Comparison of ENCODE assay signal across 8 cellular contexts in genomic region chr6:47308223-47308567, GRCh38. TPM values are rescaled to one million over a fixed set of nuclear protein-coding genes. Genes with fewer than 3 reads are reported as not detected.
DNase-seq lines count a peak whose midpoint lies in the region; ATAC-seq and TF ChIP-seq lines count a peak whose summit lies in the region.

No MANE protein-coding gene starts in this region.

- CTCF ChIA-PET in Caco-2 (lab: Charles Lee) = no interaction called here

- no peak for ATAC-seq in GM18520 (IDR thresholded peaks at IDR 0.05; ENCODE audit: unreplicated experiment)

- peak overlapping the region; percentile 91 for H3K4me3 ChIP-seq in Caco-2 (ENCODE audit: low read depth, low read length)
- H3K4me3 ChIP-seq in OCI-LY3 (ENCODE audit: low read length) = peak overlapping the region; percentile 90
- H3K4me3 ChIP-seq in epithelial cell of esophagus (ENCODE audit: low read length) = peak overlapping the region; percentile 96
- H3K4me3 ChIP-seq in neuron (ENCODE audit: low read length) = peak overlapping the region; percentile 73
- H3K4me3 ChIP-seq in tibial artery = peak overlapping the region in 1 of 2 donors; percentile 65

- H3K4me2 ChIP-seq in OCI-LY3 (ENCODE audit: low read length) = peak overlapping the region; percentile 93

- peak overlapping the region; percentile 73 for H3K9ac ChIP-seq in OCI-LY3 (ENCODE audit: low read length)

- intact Hi-C loops in Caco-2 (cut with micrococcal nuclease; ENCODE audit: unreplicated experiment) = loop anchor here (2.0 to 5.0 kb wide), 2 partner anchors 39 to 71 kb away; no protein-coding TSS in a partner anchor
- intact Hi-C loops in tibial artery (cut with DNase I; ENCODE audit: low total_unique reads) = no loop called here

- peak overlapping the region; percentile 80 for H3K27ac Mint-ChIP-seq in Caco-2 (ENCODE audit: unreplicated experiment)

- peaks cover 25% of the 10 kb centered on the region for H3K4me1 Mint-ChIP-seq in Caco-2 (ENCODE audit: low read depth, unreplicated experiment)

- no peaks in the 10 kb centered on the region for H4K20me1 ChIP-seq in OCI-LY3 (ENCODE audit: insufficient read depth, low read length)

- H3K79me2 ChIP-seq in OCI-LY3 (ENCODE audit: low read length) = peaks cover 58% of the 10 kb centered on the region

- POLR2A ChIA-PET in Caco-2 (lab: Charles Lee) = no interaction called here

- no peaks in the 10 kb centered on the region for H3K9me3 Mint-ChIP-seq in Caco-2 (ENCODE audit: unreplicated experiment)

- DNase-seq in Caco-2 (no peak), epithelial cell of esophagus (ENCODE audit: low read depth) (no peak), MV-4-11 (lab: John Stamatoyannopoulos, UW) (no peak), tibial artery (no peak), iPS-NIHi7 (ENCODE audit: extremely low spot score) (no peak)

- H3K9me3 ChIP-seq in Caco-2 = no peaks in the 10 kb centered on the region
- H3K9me3 ChIP-seq in OCI-LY3 (ENCODE audit: insufficient read depth, low read length) = no peaks in the 10 kb centered on the region
- H3K9me3 ChIP-seq in neuron (ENCODE audit: low read length) = no peaks in the 10 kb centered on the region
- no peaks in the 10 kb centered on the region for H3K9me3 ChIP-seq in tibial artery

- TF ChIP-seq CTCF in Caco-2 (IDR thresholded peaks at IDR 0.05; ENCODE audit: insufficient read depth in 1 of 2, low read depth in 1 of 2, low read length in 1 of 2, severe bottlenecking in 1 of 2, unreplicated experiment in 1 of 2) (no peak), OCI-LY3 (IDR thresholded peaks at IDR 0.05; ENCODE audit: low read depth, low read length) (no peak), epithelial cell of esophagus (IDR thresholded peaks at IDR 0.05; ENCODE audit: insufficient read depth, low read depth, low read length, missing control alignments) (no peak), tibial artery (IDR thresholded peaks at IDR 0.05) (no peak)

- no peaks in the 10 kb centered on the region for H3K27me3 Mint-ChIP-seq in Caco-2 (ENCODE audit: insufficient read depth, unreplicated experiment)

- no peaks in the 10 kb centered on the region for H3K27me3 ChIP-seq in Caco-2 (replicated peaks; ENCODE audit: control insufficient read depth, insufficient read depth, low read length)
- H3K27me3 ChIP-seq in OCI-LY3 (ENCODE audit: low read depth, low read length) = no peaks in the 10 kb centered on the region
- H3K27me3 ChIP-seq in neuron (ENCODE audit: insufficient read depth, low read length) = peaks cover 8% of the 10 kb centered on the region
- H3K27me3 ChIP-seq in tibial artery = peaks cover 0 to 25% of the 10 kb centered on the region in 2 donors

- peak overlapping the region; percentile 88 for H3K4me3 Mint-ChIP-seq in Caco-2 (ENCODE audit: unreplicated experiment)

- peaks cover 46% of the 10 kb centered on the region for H3K4me1 ChIP-seq in Caco-2
- H3K4me1 ChIP-seq in OCI-LY3 (ENCODE audit: low read length) = peaks cover 24% of the 10 kb centered on the region
- peaks cover 7% of the 10 kb centered on the region for H3K4me1 ChIP-seq in neuron (ENCODE audit: insufficient read depth, low read length)
- peaks cover 0 to 19% (median 12%) of the 10 kb centered on the region in 4 donors for H3K4me1 ChIP-seq in tibial artery

- H3K36me3 Mint-ChIP-seq in Caco-2 (ENCODE audit: insufficient read depth, unreplicated experiment) = peaks cover 30% of the 10 kb centered on the region

- no peaks in the 10 kb centered on the region for H3K36me3 ChIP-seq in Caco-2 (ENCODE audit: control insufficient read depth, insufficient read depth, low read length)
- no peaks in the 10 kb centered on the region for H3K36me3 ChIP-seq in OCI-LY3 (replicated peaks; ENCODE audit: low read depth, low read length)
- H3K36me3 ChIP-seq in neuron (ENCODE audit: insufficient read depth, low read length) = no peaks in the 10 kb centered on the region
- no peaks in the 10 kb centered on the region for H3K36me3 ChIP-seq in tibial artery

- no peak overlapping the region for H2AFZ ChIP-seq in OCI-LY3 (ENCODE audit: low read depth, low read length)
- peak overlapping the region; percentile 95 for H2AFZ ChIP-seq in neuron (ENCODE audit: low read depth, low read length)

- H3K27ac ChIP-seq in OCI-LY3 (ENCODE audit: low read length) (no peak overlapping the region), tibial artery (no peak overlapping the region)

- BruUV-seq in Caco-2 (replicated peaks; lab: Mats Ljungman, UMichigan) = no TSS peak

RNA-seq across cellular contexts. Expression of gene TNFRSF21, which starts 1.5 kb away (rescaled TPM):
- 60.8 and 64.4 TPM in 2 replicates for total RNA-seq in Caco-2 (2022)
